Comparison of ENCODE assay signal across 24 cellular contexts in genomic region chr9:91761362-91761761, GRCh38.
"Had no signal": no experiment of that assay in that cellular context is flagged by ENCODE, and none has a peak within 500 bp of the region (broad histone marks: within the 10 kb centered on the region; RNA-seq: fewer than 3 reads in every experiment).

No MANE protein-coding gene starts in this region.

- H3K4me2 ChIP-seq: smooth muscle cell had no signal

- ATAC-seq: activated CD4-positive, alpha-beta T cell treated with anti-CD3 and anti-CD28 coated beads for 36 hours; right cardiac atrium; stimulated activated effector memory CD8-positive, alpha-beta T cell treated with anti-CD3 and anti-CD28 coated beads, Interleukin-12 subunit alpha, Interleukin-12 subunit beta, amount 100 ng/mL, for 72 hours; WTC11 had no signal

- H3K27me3 ChIP-seq: cardiac muscle cell, stomach had no signal

- H3K27ac Mint-ChIP-seq: activated CD4-positive, alpha-beta T cell treated with anti-CD3 and anti-CD28 coated beads for 36 hours; activated naive CD8-positive, alpha-beta T cell treated with anti-CD3 and anti-CD28 coated beads for 36 hours; naive B cell; progenitor cell of endocrine pancreas; stimulated activated effector memory CD8-positive, alpha-beta T cell treated with anti-CD3 and anti-CD28 coated beads, Interleukin-12 subunit alpha, Interleukin-12 subunit beta, amount 100 ng/mL, for 72 hours; T-helper 2 cell treated with Interferon-gamma antibody and Interleukin-4, amounts not matched to agents 5 μg/mL and 100 μg/mL, for 36 hours; type B pancreatic cell; WTC11 had no signal

- H3K4me3 Mint-ChIP-seq: activated CD4-positive, alpha-beta T cell treated with anti-CD3 and anti-CD28 coated beads for 36 hours; activated naive CD8-positive, alpha-beta T cell treated with anti-CD3 and anti-CD28 coated beads for 36 hours; naive B cell; neural crest cell; stimulated activated effector memory CD8-positive, alpha-beta T cell treated with anti-CD3 and anti-CD28 coated beads, Interleukin-12 subunit alpha, Interleukin-12 subunit beta, amount 100 ng/mL, for 72 hours; T-helper 2 cell treated with Interferon-gamma antibody and Interleukin-4, amounts not matched to agents 5 μg/mL and 100 μg/mL, for 36 hours; type B pancreatic cell; WTC11 had no signal

- H3K4me1 Mint-ChIP-seq: activated CD4-positive, alpha-beta T cell treated with anti-CD3 and anti-CD28 coated beads for 36 hours; activated naive CD8-positive, alpha-beta T cell treated with anti-CD3 and anti-CD28 coated beads for 36 hours had no signal

- H3K4me3 ChIP-seq: cardiac muscle cell, left ventricle myocardium inferior, smooth muscle cell, stomach had no signal

- DNase-seq: activated CD4-positive, alpha-beta T cell treated with anti-CD3 and anti-CD28 coated beads for 36 hours; activated CD4-positive, alpha-beta T cell treated with anti-CD3 and anti-CD28 coated beads, Interleukin-2, amount 50 U/mL, for 48 hours; activated naive CD8-positive, alpha-beta T cell treated with anti-CD3 and anti-CD28 coated beads for 36 hours; amniotic stem cell; dermis blood vessel endothelial cell; effector memory CD4-positive, alpha-beta T cell; foreskin fibroblast; hippocampal formation; kidney; left ventricle myocardium inferior; mammary epithelial cell; naive B cell; right cardiac atrium; stimulated activated CD4-positive, alpha-beta T cell treated with anti-CD3 and anti-CD28 coated beads, Interleukin-4, amount 100 ng/mL, for 24 hours; stomach had no signal

- H3K36me3 Mint-ChIP-seq: activated naive CD8-positive, alpha-beta T cell treated with anti-CD3 and anti-CD28 coated beads for 36 hours; stimulated activated effector memory CD8-positive, alpha-beta T cell treated with anti-CD3 and anti-CD28 coated beads, Interleukin-12 subunit alpha, Interleukin-12 subunit beta, amount 100 ng/mL, for 72 hours had no signal

- H3K4me1 ChIP-seq: left ventricle myocardium inferior had no signal

- H3K9me3 ChIP-seq: stomach had no signal

- H3K27me3 Mint-ChIP-seq: progenitor cell of endocrine pancreas, type B pancreatic cell had no signal

- H3K36me3 ChIP-seq: cardiac muscle cell, left ventricle myocardium inferior had no signal

- H3K27ac ChIP-seq: cardiac muscle cell, epithelial cell of prostate, left ventricle myocardium inferior, stomach had no signal
